10 cellular contexts compared by ENCODE assay signal in the genomic region with DNA sequence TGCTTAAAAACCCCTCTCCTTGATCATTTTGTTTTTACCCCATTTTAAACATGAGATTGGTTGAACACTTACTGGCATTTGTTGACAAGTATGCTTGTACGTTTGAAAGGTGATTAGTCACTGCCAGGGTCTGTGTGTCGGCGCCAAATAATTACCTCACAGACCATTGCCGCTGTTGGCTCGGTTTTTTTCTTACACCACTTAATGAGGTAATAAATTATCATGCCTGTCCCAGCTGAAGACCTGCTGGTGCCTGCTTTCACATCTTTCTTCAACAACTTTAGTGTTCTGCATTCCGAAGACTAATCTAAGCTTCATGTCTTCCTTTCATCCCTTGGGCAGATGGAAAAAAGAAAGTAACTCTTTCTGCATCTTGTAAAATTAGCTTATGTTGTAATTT.
DNase-seq lines count a peak whose midpoint lies in the region; ATAC-seq and TF ChIP-seq lines count a peak whose summit lies in the region.
"Had no signal": no experiment of that assay in that cellular context is flagged by ENCODE, and none has a peak within 500 bp of the region (broad histone marks: within the 10 kb centered on the region; RNA-seq: fewer than 3 reads in every experiment).

No MANE protein-coding gene starts in this region.

- peaks cover 9% of the 10 kb centered on the region for H3K4me1 ChIP-seq in muscle layer of colon (ENCODE audit: insufficient read depth, low read length)

- peak overlapping the region in 4 of 5 experiments; percentile 78 to 94 (median 84) for H3K27ac Mint-ChIP-seq in brain
- H3K27ac Mint-ChIP-seq: activated naive CD8-positive, alpha-beta T cell treated with anti-CD3 and anti-CD28 coated beads for 36 hours; CD4-positive, alpha-beta T cell had no signal

- H3K4me1 Mint-ChIP-seq in brain = peaks cover 14% of the 10 kb centered on the region

- no peak for ATAC-seq in HG03159 (IDR thresholded peaks at IDR 0.05; ENCODE audit: unreplicated experiment)

- H3K27ac ChIP-seq in C4-2B (peak overlapping the region; percentile 96), muscle layer of colon (ENCODE audit: low read depth, low read length) (peak overlapping the region; percentile 21)

- H3K9me3 ChIP-seq in muscle layer of colon (ENCODE audit: low read length) = no peaks in the 10 kb centered on the region

- H3K4me3 ChIP-seq in muscle layer of colon (ENCODE audit: low read depth in 1 of 2, low read length in 2 of 2) = no peak overlapping the region

- H3K36me3 Mint-ChIP-seq in brain = peaks cover 58% of the 10 kb centered on the region

- H3K9me3 Mint-ChIP-seq in brain = no peaks in the 10 kb centered on the region
- H3K9me3 Mint-ChIP-seq: activated naive CD8-positive, alpha-beta T cell treated with anti-CD3 and anti-CD28 coated beads for 36 hours; CD4-positive, alpha-beta T cell had no signal

- POLR2A ChIA-PET in GM10248 (lab: Yijun Ruan, JAX) = no interaction called here

- H3K27me3 ChIP-seq in muscle layer of colon (ENCODE audit: control insufficient read depth in 1 of 2, insufficient read depth in 2 of 2, low read length in 2 of 2) = no peaks in the 10 kb centered on the region

- TF ChIP-seq CTCF in C4-2B (conservative IDR thresholded peaks at IDR 0.05) (no peak), brain (conservative IDR thresholded peaks at IDR 0.05) (no peak), GM10266 (IDR thresholded peaks at IDR 0.05; ENCODE audit: control insufficient read depth, insufficient read depth, low read depth, missing control alignments) (no peak), GM10248 (IDR thresholded peaks at IDR 0.05; ENCODE audit: control extremely low read depth, extremely low read depth, low read depth, missing control alignments) (no peak)

- CTCF ChIA-PET in GM10248 (lab: Yijun Ruan, JAX) = no interaction called here

- H3K4me3 Mint-ChIP-seq in brain = peak overlapping the region in 3 of 5 experiments; percentile 46 to 78 (median 54)
- H3K4me3 Mint-ChIP-seq: activated naive CD8-positive, alpha-beta T cell treated with anti-CD3 and anti-CD28 coated beads for 36 hours; CD4-positive, alpha-beta T cell had no signal

- DNase-seq in NCI-H1105 treated with DMSO at 0.1 percent for 48 hours (lab: John Stamatoyannopoulos, UW) (peak; percentile 83), GM10266 (ENCODE audit: extremely low spot score) (no peak), GM10248 (ENCODE audit: extremely low spot score) (no peak)
- no peak for DNase-seq in effector CD8-positive, alpha-beta T cell (lab: John Stamatoyannopoulos, UW)
- DNase-seq: activated naive CD8-positive, alpha-beta T cell treated with anti-CD3 and anti-CD28 coated beads for 36 hours; CD4-positive, alpha-beta T cell had no signal

- no peak overlapping the region for H3K9ac ChIP-seq in muscle layer of colon (ENCODE audit: low read length)

- peaks cover 18% of the 10 kb centered on the region for H3K36me3 ChIP-seq in muscle layer of colon (ENCODE audit: insufficient read depth, low read length)

- H3K27me3 Mint-ChIP-seq in brain = peaks cover under 1% of the 10 kb centered on the region
- H3K27me3 Mint-ChIP-seq: activated naive CD8-positive, alpha-beta T cell treated with anti-CD3 and anti-CD28 coated beads for 36 hours; CD4-positive, alpha-beta T cell had no signal
